1 cellular context compared by ENCODE assay signal in the genomic region with DNA sequence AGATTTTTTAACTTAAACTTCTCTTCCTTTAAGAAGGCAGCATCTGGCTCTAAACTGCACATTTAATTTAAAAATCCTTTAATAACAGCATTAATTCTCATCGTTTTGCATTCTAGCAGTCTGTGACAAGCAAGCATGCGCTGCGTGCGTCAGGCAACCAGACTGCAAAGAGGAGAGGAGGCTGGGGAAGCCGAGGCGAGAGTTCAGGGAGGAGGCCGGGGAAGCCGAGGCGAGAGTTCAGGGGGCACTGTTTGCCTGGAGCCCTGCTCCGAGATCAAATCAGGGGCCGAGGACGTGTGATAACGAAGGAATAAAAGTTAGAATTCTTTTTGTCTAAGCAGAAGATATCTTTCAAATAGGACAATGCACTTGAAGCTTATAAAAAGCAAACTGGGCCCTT.
TF ChIP-seq lines count a peak whose summit lies in the region.

No MANE protein-coding gene starts in this region.

TF ChIP-seq in HCT116, 20 proteins besides CTCF, POLR2A, EP300 and RAD21:
- TF ChIP-seq, protein P1, sequence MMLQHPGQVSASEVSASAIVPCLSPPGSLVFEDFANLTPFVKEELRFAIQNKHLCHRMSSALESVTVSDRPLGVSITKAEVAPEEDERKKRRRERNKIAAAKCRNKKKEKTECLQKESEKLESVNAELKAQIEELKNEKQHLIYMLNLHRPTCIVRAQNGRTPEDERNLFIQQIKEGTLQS (IDR thresholded peaks at IDR 0.05) = no peak
